22 cellular contexts compared by ENCODE assay signal in the genomic region with DNA sequence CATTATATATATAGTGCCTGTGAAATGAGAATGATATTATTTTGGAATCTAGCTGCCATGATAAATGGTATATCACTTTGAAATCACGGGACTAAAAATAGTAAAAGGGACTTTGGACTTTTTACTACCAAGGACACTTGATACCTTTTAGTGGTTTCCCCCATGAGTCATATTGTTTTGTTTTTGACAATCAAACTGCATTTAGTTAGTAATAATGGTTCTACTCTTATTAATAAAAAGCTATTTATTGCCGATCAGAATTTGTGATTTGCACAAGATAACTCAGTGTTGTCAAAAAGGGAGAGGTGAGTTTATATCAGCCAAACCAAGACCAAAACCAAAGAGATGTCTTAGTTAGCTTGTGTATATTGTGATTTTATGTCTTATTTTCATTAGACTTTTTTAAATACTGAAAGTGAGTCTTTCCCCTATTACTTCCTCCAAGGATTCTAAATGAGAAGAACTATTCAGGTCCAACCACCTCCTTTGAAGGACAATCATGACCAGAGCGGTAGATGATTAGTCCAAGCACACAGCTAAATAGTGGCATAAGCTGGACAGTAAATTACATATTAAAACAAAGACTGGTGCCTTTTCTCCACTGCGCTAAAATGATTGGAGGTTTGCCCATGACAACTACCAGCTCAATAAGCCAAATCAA.
DNase-seq lines count a peak whose midpoint lies in the region; ATAC-seq and TF ChIP-seq lines count a peak whose summit lies in the region.
"Had no signal": no experiment of that assay in that cellular context is flagged by ENCODE, and none has a peak within 500 bp of the region (broad histone marks: within the 10 kb centered on the region; RNA-seq: fewer than 3 reads in every experiment).

No MANE protein-coding gene starts in this region.

- no peaks in the 10 kb centered on the region for H4K20me1 ChIP-seq in KMS-11 (ENCODE audit: insufficient read depth)

- peaks cover 19% of the 10 kb centered on the region for H3K4me1 ChIP-seq in KMS-11 (ENCODE audit: low read depth, poor library complexity, severe bottlenecking)
- H3K4me1 ChIP-seq: BE2C, Caco-2, left lung, right atrium auricular region had no signal

- no peak for TF ChIP-seq CTCF in KMS-11 (conservative IDR thresholded peaks at IDR 0.05; ENCODE audit: low read depth, low read length)

- H3K4me2 ChIP-seq in KMS-11, result peak overlapping the region; percentile 39

- no peaks in the 10 kb centered on the region for H3K36me3 ChIP-seq in KMS-11 (ENCODE audit: insufficient read depth)
- H3K36me3 ChIP-seq: BE2C, heart right ventricle, left lung, ovary, right atrium auricular region had no signal

- no peaks in the 10 kb centered on the region for H3K27me3 ChIP-seq in KMS-11 (ENCODE audit: insufficient read depth, low read depth)
- H3K27me3 ChIP-seq: BE2C, heart right ventricle, left lung, ovary, right atrium auricular region had no signal

- no peak overlapping the region for H3K4me3 ChIP-seq in KMS-11 (IDR thresholded peaks at IDR 0.05; ENCODE audit: insufficient read depth, low read depth, low read length)
- H3K4me3 ChIP-seq: heart right ventricle, left lung, ovary, right atrium auricular region had no signal

- no peaks in the 10 kb centered on the region for H3K79me2 ChIP-seq in KMS-11 (ENCODE audit: insufficient read depth, low read depth)

- peak; percentile 63 for ATAC-seq in GM18907 (IDR thresholded peaks at IDR 0.05; ENCODE audit: unreplicated experiment)
- ATAC-seq in HG03060 (IDR thresholded peaks at IDR 0.05; ENCODE audit: low read depth, unreplicated experiment), result peak; percentile 73
- ATAC-seq in HG02884 (IDR thresholded peaks at IDR 0.05; ENCODE audit: unreplicated experiment), result no peak
- ATAC-seq: heart right ventricle, left lung had no signal

- no peak overlapping the region for H3K9ac ChIP-seq in KMS-11

- in situ Hi-C loops in Caki2 (cut with HindIII; ENCODE audit: low pct_unique_long_range_greater_than_20kb, low sequenced_read_pairs), result no loop called here

- no peak overlapping the region for H3K27ac ChIP-seq in KMS-11
- H3K27ac ChIP-seq: epithelial cell of prostate, heart right ventricle, left lung, ovary, right atrium auricular region had no signal

- no peak overlapping the region for H2AFZ ChIP-seq in KMS-11 (ENCODE audit: low read depth)

- DNase-seq in Caki2 (ENCODE audit: low read depth) (peak; percentile 6), DMS 273 treated with DMSO at 0.1 percent for 48 hours (lab: John Stamatoyannopoulos, UW) (no peak), NCI-H1048 (lab: John Stamatoyannopoulos, UW) (no peak)
- DNase-seq in activated effector memory CD4-positive, alpha-beta T cell treated with anti-CD3 and anti-CD28 coated beads, Interleukin-2, amount 50 U/mL, for 16 hours, result no peak
- DNase-seq: activated B cell treated with CpG ODN at 0.5 μM for 24 hours; activated CD4-positive, alpha-beta T cell treated with anti-CD3 and anti-CD28 coated beads, Interleukin-2, amount 50 U/mL, for 4 hours; BE2C; Caco-2; cerebellar nuclear complex; foreskin fibroblast; heart right ventricle; left lung; NCI-H146; ovary; T1000; trophoblast cell had no signal
